15 cellular contexts compared by ENCODE assay signal in genomic region chr16:9603316-9603715, GRCh38.
DNase-seq lines count a peak whose midpoint lies in the region; ATAC-seq and TF ChIP-seq lines count a peak whose summit lies in the region.
"Had no signal": no experiment of that assay in that cellular context is flagged by ENCODE, and none has a peak within 500 bp of the region (broad histone marks: within the 10 kb centered on the region; RNA-seq: fewer than 3 reads in every experiment).

No MANE protein-coding gene starts in this region.

- CTCF ChIA-PET in OCI-LY7 (lab: Charles Lee; ENCODE audit: unreplicated experiment) = no interaction called here

- ATAC-seq in HG03571 (IDR thresholded peaks at IDR 0.05; ENCODE audit: unreplicated experiment) = no peak

- H3K9me3 ChIP-seq in BLaER1 = no peaks in the 10 kb centered on the region
- H3K9me3 ChIP-seq in DOHH2 (ENCODE audit: control insufficient read depth, insufficient read depth, low read length) = no peaks in the 10 kb centered on the region
- no peaks in the 10 kb centered on the region for H3K9me3 ChIP-seq in OCI-LY7 (ENCODE audit: low read length)
- H3K9me3 ChIP-seq: Caco-2 had no signal

- H3K4me1 ChIP-seq in BLaER1 = peaks cover 13% of the 10 kb centered on the region
- H3K4me1 ChIP-seq in DOHH2 (ENCODE audit: control insufficient read depth, low read length) = peaks cover 10% of the 10 kb centered on the region
- H3K4me1 ChIP-seq in OCI-LY7 (ENCODE audit: insufficient read depth, low read length, poor library complexity, severe bottlenecking) = no peaks in the 10 kb centered on the region
- H3K4me1 ChIP-seq: Caco-2 had no signal

- intact Hi-C loops in OCI-LY7 (cut with micrococcal nuclease; ENCODE audit: unreplicated experiment) = no loop called here

- H4K20me1 ChIP-seq in BLaER1 = no peaks in the 10 kb centered on the region
- H4K20me1 ChIP-seq in DOHH2 (ENCODE audit: control insufficient read depth, insufficient read depth, low read depth, low read length) = no peaks in the 10 kb centered on the region
- no peaks in the 10 kb centered on the region for H4K20me1 ChIP-seq in OCI-LY7 (ENCODE audit: insufficient read depth, low read length)

- no peak overlapping the region; the same call in 1 of the 2 replicates for H2AFZ ChIP-seq in OCI-LY7 (ENCODE audit: low read length)

- POLR2A ChIA-PET in OCI-LY7 (lab: Charles Lee) = no interaction called here

- no peaks in the 10 kb centered on the region for H3K79me2 ChIP-seq in DOHH2 (ENCODE audit: control insufficient read depth, low read length)
- no peaks in the 10 kb centered on the region for H3K79me2 ChIP-seq in OCI-LY7 (ENCODE audit: insufficient read depth, low read depth, low read length)

- H3F3A ChIP-seq in DOHH2 (ENCODE audit: control insufficient read depth, insufficient read depth) = no peaks in the 10 kb centered on the region

- H3K4me3 ChIP-seq in BLaER1 = no peak overlapping the region
- H3K4me3 ChIP-seq in DOHH2 (ENCODE audit: low read length) = peak overlapping the region; percentile 4; the same call in 1 of the 2 replicates
- H3K4me3 ChIP-seq in OCI-LY7 (ENCODE audit: low read depth, low read length, poor library complexity, severe bottlenecking) = no peak overlapping the region

- DNase-seq in OCI-LY7 (ENCODE audit: low spot score) = peak; percentile 21
- DNase-seq in retina = peak; percentile 61
- no peak for DNase-seq in SIG-M5 treated with dmso at 0.1 percent for 504 hours (lab: John Stamatoyannopoulos, UW; ENCODE audit: unreplicated experiment)
- DNase-seq: Caco-2; CD4-positive, alpha-beta T cell; GDM1; GOT3; H9; IMR-90; KBM-7 had no signal

- H3K27ac ChIP-seq in BLaER1 (no peak overlapping the region), DOHH2 (ENCODE audit: low read depth, low read length) (no peak overlapping the region), OCI-LY7 (ENCODE audit: low read depth, low read length, poor library complexity, severe bottlenecking) (no peak overlapping the region)
- H3K27ac ChIP-seq: C4-2B, HL-60 had no signal

- H3K36me3 ChIP-seq in BLaER1 (no peaks in the 10 kb centered on the region), DOHH2 (ENCODE audit: control insufficient read depth, low read length) (no peaks in the 10 kb centered on the region), OCI-LY7 (ENCODE audit: insufficient read depth, low read length) (no peaks in the 10 kb centered on the region)

- H3K27me3 ChIP-seq in BLaER1 = no peaks in the 10 kb centered on the region
- H3K27me3 ChIP-seq in DOHH2 (ENCODE audit: control insufficient read depth, low read length) = no peaks in the 10 kb centered on the region

- no peaks in the 10 kb centered on the region for H3K9me2 ChIP-seq in DOHH2 (replicated peaks; ENCODE audit: control insufficient read depth, low read length)
- no peaks in the 10 kb centered on the region for H3K9me2 ChIP-seq in OCI-LY7 (ENCODE audit: insufficient read depth, low read length)

- H3K4me2 ChIP-seq in BLaER1 (peak overlapping the region; percentile 56), DOHH2 (ENCODE audit: low read length) (peak overlapping the region; percentile 25), OCI-LY7 (ENCODE audit: low read length) (peak overlapping the region; percentile 8; the same call in 1 of the 2 replicates)

- no peak for TF ChIP-seq CTCF in DOHH2 (IDR thresholded peaks at IDR 0.05; ENCODE audit: low read depth, low read length, poor library complexity, severe bottlenecking)
- no peak for TF ChIP-seq CTCF in OCI-LY7 (conservative IDR thresholded peaks at IDR 0.05; ENCODE audit: low read length)

- no TSS peak for BruUV-seq in OCI-LY7 (replicated peaks; lab: Mats Ljungman, UMichigan)

- no peak overlapping the region for H3K9ac ChIP-seq in BLaER1
